8 cellular contexts compared by ENCODE assay signal in the genomic region with DNA sequence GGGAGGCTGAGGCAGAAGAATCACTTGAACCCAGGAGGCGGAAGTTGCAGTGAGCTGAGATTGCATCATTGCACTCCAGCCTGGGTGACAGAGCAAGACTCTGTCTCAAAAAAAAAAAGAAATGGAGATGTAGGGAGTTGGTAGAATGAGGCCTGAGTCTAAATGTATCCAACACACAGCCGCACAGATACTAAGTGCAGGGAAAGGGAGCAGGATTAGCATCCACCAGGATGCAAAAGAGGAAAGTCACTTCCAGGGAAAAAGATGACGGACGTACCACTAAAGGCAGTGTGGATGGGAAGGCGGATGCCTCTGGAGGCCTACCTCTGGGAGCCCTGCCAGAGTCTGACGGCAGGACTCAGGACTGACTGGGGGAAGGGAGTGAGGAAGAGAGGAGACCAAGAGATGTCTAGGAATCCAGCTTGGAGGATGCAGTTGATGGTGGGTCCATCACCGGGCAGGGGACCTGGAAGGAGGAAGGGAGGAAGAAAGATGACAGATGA. TPM values are rescaled to one million over a fixed set of nuclear protein-coding genes. Genes with fewer than 3 reads are reported as not detected.
DNase-seq lines count a peak whose midpoint lies in the region; ATAC-seq and TF ChIP-seq lines count a peak whose summit lies in the region.
"Had no signal": no experiment of that assay in that cellular context is flagged by ENCODE, and none has a peak within 500 bp of the region (broad histone marks: within the 10 kb centered on the region; RNA-seq: fewer than 3 reads in every experiment).

No MANE protein-coding gene starts in this region.

- no peak for ATAC-seq in GM18868 (IDR thresholded peaks at IDR 0.05; ENCODE audit: unreplicated experiment)

- peak; percentile 28 for DNase-seq in kidney tubule cell (ENCODE audit: low spot score)
- no peak for DNase-seq in dermis blood vessel endothelial cell
- DNase-seq: GDM1, NCI-H1092 treated with DMSO at 0.1 percent for 48 hours, SHP77 had no signal

TF ChIP-seq in PFSK-1, 5 proteins besides CTCF, POLR2A, EP300 and RAD21:
- peak; percentile 26; the same call in 1 of the 2 replicates for TF ChIP-seq POLR2AphosphoS5 (IDR thresholded peaks at IDR 0.05; ENCODE audit: low read depth, low read length)
- TF ChIP-seq FOXP2 (optimal IDR thresholded peaks at IDR 0.05; ENCODE audit: borderline replicate concordance, extremely low read depth, extremely low read length, insufficient read depth), result no peak

RNA-seq across cellular contexts. Expression of a gene that starts 6.8 kb away (rescaled TPM):
- polyA plus RNA-seq in PFSK-1 (2012; ENCODE audit: insufficient read length, low read depth), result 24.9 TPM
- 7.3 and 12.3 TPM in 2 replicates for total RNA-seq in dermis blood vessel endothelial cell

RNA-seq across cellular contexts. Expression of a gene that starts 16.3 kb away (rescaled TPM):
- polyA plus RNA-seq in PFSK-1 (2012; ENCODE audit: insufficient read length, low read depth), result not detected
- total RNA-seq in dermis blood vessel endothelial cell, result not detected in 2 replicates
- total RNA-seq: renal cortical epithelial cell had no signal

RNA-seq across cellular contexts. Expression of a gene that starts 21.2 kb away (rescaled TPM):
- polyA plus RNA-seq in PFSK-1 (2012; ENCODE audit: insufficient read length, low read depth), result 55.7 TPM
- total RNA-seq in dermis blood vessel endothelial cell, result 0.51 and 1.0 TPM in 2 replicates

RNA-seq across cellular contexts. Expression of a gene that starts 21.8 kb away (rescaled TPM):
- polyA plus RNA-seq in PFSK-1 (2012; ENCODE audit: insufficient read length, low read depth), result 8.6 TPM
- 0.23 and 0.34 TPM in 2 replicates for total RNA-seq in dermis blood vessel endothelial cell

RNA-seq across cellular contexts. Expression of a gene that starts 23.8 kb away (rescaled TPM):
- 0.09 TPM for polyA plus RNA-seq in PFSK-1 (2012; ENCODE audit: insufficient read length, low read depth)
- under 0.01 and 0.14 TPM in 2 replicates for total RNA-seq in dermis blood vessel endothelial cell
